ENCODE assay signal across 1 cellular context in the genomic region with DNA sequence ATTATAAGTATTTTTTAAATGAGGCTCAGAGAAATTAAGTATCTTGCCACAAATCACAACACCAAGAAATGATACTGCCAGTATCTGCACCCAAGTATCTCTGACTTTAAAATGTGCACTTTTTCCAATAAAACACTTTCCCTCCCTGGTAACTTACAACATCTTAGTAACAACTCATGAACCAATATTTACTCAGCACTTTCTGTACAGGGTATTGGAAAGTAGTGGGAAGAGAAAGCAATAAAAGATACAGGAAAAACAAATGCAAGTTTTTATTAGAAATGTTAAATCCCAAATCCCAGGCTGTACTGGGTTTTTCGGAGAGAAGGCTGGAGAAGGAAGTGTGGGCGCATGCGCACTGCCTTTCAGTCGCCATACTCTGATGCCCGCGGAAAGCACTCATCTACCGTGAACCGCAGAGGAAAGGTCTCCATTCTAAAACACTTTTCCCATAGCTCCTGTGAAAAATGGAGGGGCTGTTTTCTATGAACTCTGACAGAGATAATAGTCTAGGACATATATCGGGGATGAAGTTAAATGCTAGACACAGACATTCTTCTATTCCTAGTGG.
TF ChIP-seq lines count a peak whose summit lies in the region.

No MANE protein-coding gene starts in this region.

TF ChIP-seq in GM12878, 131 proteins besides CTCF, POLR2A, EP300 and RAD21 (continued from another document):
- TF ChIP-seq, protein P1, sequence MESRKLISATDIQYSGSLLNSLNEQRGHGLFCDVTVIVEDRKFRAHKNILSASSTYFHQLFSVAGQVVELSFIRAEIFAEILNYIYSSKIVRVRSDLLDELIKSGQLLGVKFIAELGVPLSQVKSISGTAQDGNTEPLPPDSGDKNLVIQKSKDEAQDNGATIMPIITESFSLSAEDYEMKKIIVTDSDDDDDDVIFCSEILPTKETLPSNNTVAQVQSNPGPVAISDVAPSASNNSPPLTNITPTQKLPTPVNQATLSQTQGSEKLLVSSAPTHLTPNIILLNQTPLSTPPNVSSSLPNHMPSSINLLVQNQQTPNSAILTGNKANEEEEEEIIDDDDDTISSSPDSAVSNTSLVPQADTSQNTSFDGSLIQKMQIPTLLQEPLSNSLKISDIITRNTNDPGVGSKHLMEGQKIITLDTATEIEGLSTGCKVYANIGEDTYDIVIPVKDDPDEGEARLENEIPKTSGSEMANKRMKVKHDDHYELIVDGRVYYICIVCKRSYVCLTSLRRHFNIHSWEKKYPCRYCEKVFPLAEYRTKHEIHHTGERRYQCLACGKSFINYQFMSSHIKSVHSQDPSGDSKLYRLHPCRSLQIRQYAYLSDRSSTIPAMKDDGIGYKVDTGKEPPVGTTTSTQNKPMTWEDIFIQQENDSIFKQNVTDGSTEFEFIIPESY (IDR thresholded peaks at IDR 0.05) = peak; percentile 48; the same call in 1 of the 2 replicates
- TF ChIP-seq E2F4 (IDR thresholded peaks at IDR 0.05; ENCODE audit: low read depth, low read length) = no peak
